In genomic region chr11:3835752-3836151, GRCh38 we compare ENCODE assay signal across 11 cellular contexts. TPM values are rescaled to one million over a fixed set of nuclear protein-coding genes. Genes with fewer than 3 reads are reported as not detected.
DNase-seq lines count a peak whose midpoint lies in the region; ATAC-seq and TF ChIP-seq lines count a peak whose summit lies in the region.
"Had no signal": no experiment of that assay in that cellular context is flagged by ENCODE, and none has a peak within 500 bp of the region (broad histone marks: within the 10 kb centered on the region; RNA-seq: fewer than 3 reads in every experiment).

No MANE protein-coding gene starts in this region.

- TF ChIP-seq CTCF in adrenal gland (IDR thresholded peaks at IDR 0.05), result no peak

- peak overlapping the region; percentile 92 for H3K27ac Mint-ChIP-seq in activated T-cell treated with anti-CD3 and anti-CD28 coated beads, Interleukin-2, amount 50 U/mL, for 72 hours
- H3K27ac Mint-ChIP-seq in memory B cell, result peak overlapping the region; percentile 87

- no peak for DNase-seq in activated T-cell treated with anti-CD3 and anti-CD28 coated beads, Interleukin-2, amount 50 U/mL, for 72 hours
- no peak for DNase-seq in activated T-cell treated with anti-CD3 and anti-CD28 coated beads, Interleukin-2, amount 50 U/mL, for 1 hour
- DNase-seq in adrenal gland (peak in 1 of 7 donors; percentile 20), memory B cell (ENCODE audit: low spot score in 2 of 2) (no peak), NOMO-1 treated with DMSO at 0.1 percent for 48 hours (lab: John Stamatoyannopoulos, UW; ENCODE audit: unreplicated experiment) (no peak)
- DNase-seq: NCI-H2171 treated with DMSO at 0.1 percent for 48 hours; stimulated activated CD4-positive, alpha-beta T cell treated with anti-CD3 and anti-CD28 coated beads, Interleukin-2, amount 100 ng/mL, for 48 hours had no signal

- TF ChIP-seq POLR2A in adrenal gland (IDR thresholded peaks at IDR 0.05), result no peak

- H3K4me1 Mint-ChIP-seq in activated T-cell treated with anti-CD3 and anti-CD28 coated beads, Interleukin-2, amount 50 U/mL, for 72 hours (ENCODE audit: low read depth), result peaks cover 87% of the 10 kb centered on the region
- peaks cover 81% of the 10 kb centered on the region for H3K4me1 Mint-ChIP-seq in memory B cell

- no peaks in the 10 kb centered on the region for H3K9me3 Mint-ChIP-seq in activated T-cell treated with anti-CD3 and anti-CD28 coated beads, Interleukin-2, amount 50 U/mL, for 72 hours
- no peaks in the 10 kb centered on the region for H3K9me3 Mint-ChIP-seq in memory B cell

- H3K4me1 ChIP-seq in adrenal gland (replicated peaks in 1 of 2), result peaks cover 35 to 76% of the 10 kb centered on the region in 2 donors

- H3K27me3 Mint-ChIP-seq in activated T-cell treated with anti-CD3 and anti-CD28 coated beads, Interleukin-2, amount 50 U/mL, for 72 hours (ENCODE audit: low read depth), result no peaks in the 10 kb centered on the region
- H3K27me3 Mint-ChIP-seq in memory B cell, result no peaks in the 10 kb centered on the region

- H3K4me3 Mint-ChIP-seq in activated T-cell treated with anti-CD3 and anti-CD28 coated beads, Interleukin-2, amount 50 U/mL, for 72 hours, result peak overlapping the region; percentile 87 to 88
- H3K4me3 Mint-ChIP-seq in memory B cell, result peak overlapping the region; percentile 61

- intact Hi-C loops in adrenal gland (cut with DNase I), result no loop called here

- H3K27me3 ChIP-seq in adrenal gland, result no peaks in the 10 kb centered on the region
- H3K27me3 ChIP-seq: SJSA1 had no signal

- WGBS in adrenal gland, 4 donors, result 77 to 83% (median 79%) methylated on average over 5 of the region's 5 CpGs

- peaks cover 31 to 47% of the 10 kb centered on the region in 2 donors for H3K36me3 Mint-ChIP-seq in activated T-cell treated with anti-CD3 and anti-CD28 coated beads, Interleukin-2, amount 50 U/mL, for 72 hours (ENCODE audit: insufficient read depth in 2 of 2)
- H3K36me3 Mint-ChIP-seq in memory B cell, result peaks cover 13% of the 10 kb centered on the region

- no peaks in the 10 kb centered on the region for H3K9me3 ChIP-seq in adrenal gland (replicated peaks in 1 of 3)
- H3K9me3 ChIP-seq: SJSA1 had no signal

- H3K4me3 ChIP-seq in adrenal gland, result no peak overlapping the region
- H3K4me3 ChIP-seq: SJSA1 had no signal

- H3K27ac ChIP-seq in adrenal gland (peak overlapping the region in 3 of 5 donors; percentile 8 to 64 (median 57)), temporal lobe (ENCODE audit: low read depth, low read length) (peak overlapping the region; percentile 79)
- H3K27ac ChIP-seq: SJSA1 had no signal

- no peak for ATAC-seq in activated T-cell treated with anti-CD3 and anti-CD28 coated beads, Interleukin-2, amount 50 U/mL, for 72 hours (replicated peaks in 1 of 2)
- ATAC-seq in memory B cell (ENCODE audit: low read depth) (no peak), GM21786 (IDR thresholded peaks at IDR 0.05; ENCODE audit: unreplicated experiment) (no peak), HG03571 (IDR thresholded peaks at IDR 0.05; ENCODE audit: unreplicated experiment) (no peak)

- no peaks in the 10 kb centered on the region for H3K36me3 ChIP-seq in adrenal gland (replicated peaks in 1 of 2)

RNA-seq across cellular contexts. Expression of gene RHOG, which starts 5.0 kb away (rescaled TPM):
- total RNA-seq in activated T-cell treated with anti-CD3 and anti-CD28 coated beads, Interleukin-2, amount 50 U/mL, for 72 hours, result 100 to 1,000 TPM; 196 to 215 TPM
- total RNA-seq in adrenal gland (10 to 100 TPM; 31.3 to 91.2 (median 54.5) TPM), temporal lobe (1.5 TPM)
- 10 to 100 TPM; 28.7 to 49.4 (median 38.4) TPM for polyA plus RNA-seq in adrenal gland

RNA-seq across cellular contexts. Expression of gene STIM1, which starts 19.7 kb away (rescaled TPM):
- total RNA-seq in activated T-cell treated with anti-CD3 and anti-CD28 coated beads, Interleukin-2, amount 50 U/mL, for 72 hours, result 100 to 1,000 TPM; 129 to 157 TPM
- total RNA-seq in adrenal gland (10 to 100 TPM; 22.2 to 44.1 (median 36.4) TPM), temporal lobe (11.8 TPM)
- 10 to 100 TPM; 13.4 to 23.0 (median 17.2) TPM for polyA plus RNA-seq in adrenal gland

RNA-seq across cellular contexts. Expression of gene PGAP2, which starts 27.4 kb away (rescaled TPM):
- 10 to 100 TPM; 37.6 to 45.9 TPM for total RNA-seq in activated T-cell treated with anti-CD3 and anti-CD28 coated beads, Interleukin-2, amount 50 U/mL, for 72 hours
- total RNA-seq in adrenal gland, result 10 to 100 TPM in 7 of 8 donors, 1 to 10 TPM in 1; 4.6 to 32.5 (median 19.9) TPM
- polyA plus RNA-seq in adrenal gland, result 10 to 100 TPM; 17.2 to 44.0 (median 21.9) TPM
- total RNA-seq in temporal lobe, result 9.3 TPM

RNA-seq across cellular contexts. Expression of gene NUP98, which starts 38.4 kb away (rescaled TPM):
- total RNA-seq in activated T-cell treated with anti-CD3 and anti-CD28 coated beads, Interleukin-2, amount 50 U/mL, for 72 hours, result 100 to 1,000 TPM; 141 to 149 TPM
- 100 to 1,000 TPM in 2 of 8 donors, 10 to 100 TPM in 6; 49.7 to 226 (median 56.9) TPM for total RNA-seq in adrenal gland
- 10 to 100 TPM; 14.6 to 58.9 (median 28.5) TPM for polyA plus RNA-seq in adrenal gland
- total RNA-seq in temporal lobe, result 56.3 TPM

Comparison
In these comparisons a context has a peak if more than half of its experiments do, and no peak if none do; other contexts are left out.
1. RNA of gene RHOG, which starts 5.0 kb away (total RNA-seq): 196 to 215 TPM in activated T-cell treated with anti-CD3 and anti-CD28 coated beads, Interleukin-2, amount 50 U/mL, for 72 hours and 31.3 to 91.2 TPM in adrenal gland; 1.5 TPM in temporal lobe (single experiment); every median in the first group is over 10 times any median in the second.